In the genomic region with DNA sequence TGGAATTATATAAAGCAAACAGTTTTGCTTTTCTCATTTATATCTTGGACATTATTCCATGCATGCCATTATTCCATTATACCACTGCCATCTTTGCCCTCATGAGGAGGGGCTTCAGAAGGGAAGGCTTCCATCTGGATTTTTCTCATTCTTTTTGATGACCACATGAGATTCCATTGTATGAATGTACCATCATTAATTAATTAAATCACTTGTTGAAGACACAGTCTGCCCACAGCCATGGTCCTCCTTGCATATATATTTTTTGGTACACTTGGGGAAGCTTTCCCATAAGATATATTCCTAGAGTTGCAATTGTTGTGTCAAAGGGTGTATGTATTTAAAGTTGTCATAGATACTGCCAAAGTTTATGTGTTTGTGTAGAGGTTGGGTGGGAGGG, we compare ENCODE assay signal across 21 cellular contexts. TPM values are rescaled to one million over a fixed set of nuclear protein-coding genes. Genes with fewer than 3 reads are reported as not detected.
A peak's percentile ranks its signal among the peaks of the same experiment; 100 is the strongest.
DNase-seq lines count a peak whose midpoint lies in the region; TF ChIP-seq lines count a peak whose summit lies in the region.
"Had no signal": no experiment of that assay in that cellular context is flagged by ENCODE, and none has a peak within 500 bp of the region (broad histone marks: within the 10 kb centered on the region; RNA-seq: fewer than 3 reads in every experiment).

No MANE protein-coding gene starts in this region.

- H3K9ac ChIP-seq in Karpas-422 (ENCODE audit: low read length) = no peak overlapping the region
- H3K9ac ChIP-seq: BLaER1 treated with 17β-estradiol and CSF1 and Interleukin-3, amounts not matched to agents 10 nM and 100 nM had no signal

- TF ChIP-seq EP300 in sigmoid colon (IDR thresholded peaks at IDR 0.05) = no peak

- DNase-seq in EH (ENCODE audit: low read depth) (peak; percentile 73), Karpas-422 (peak; percentile 1), chondrocyte (ENCODE audit: low spot score) (no peak), sigmoid colon (no peak), globus pallidus (ENCODE audit: low spot score) (no peak), T-helper 1 cell (no peak), activated gamma-delta T cell treated with Interleukin-2 at 50 U/mL for 16 hours (no peak), coronary artery (ENCODE audit: low spot score) (no peak)
- DNase-seq: AML-193; CD4-positive, alpha-beta T cell; HCEC 1CT; MM.1S; NCI-H2029; NCI-H446; NCI-H526; Right ventricle myocardium superior; RPMI8226 had no signal

- no peaks in the 10 kb centered on the region for H4K20me1 ChIP-seq in Karpas-422 (ENCODE audit: insufficient read depth, low read depth, low read length)
- H4K20me1 ChIP-seq: BLaER1 treated with 17β-estradiol and CSF1 and Interleukin-3, amounts not matched to agents 10 nM and 100 nM had no signal

- no peak for TF ChIP-seq POLR2A in sigmoid colon (IDR thresholded peaks at IDR 0.05)

- H3K27me3 ChIP-seq in Karpas-422 (ENCODE audit: low read length) = no peaks in the 10 kb centered on the region
- H3K27me3 ChIP-seq in sigmoid colon = no peaks in the 10 kb centered on the region
- H3K27me3 ChIP-seq: BLaER1 treated with 17β-estradiol and CSF1 and Interleukin-3, amounts not matched to agents 10 nM and 100 nM; SJSA1 had no signal

- no peaks in the 10 kb centered on the region for H3K9me2 ChIP-seq in Karpas-422 (replicated peaks; ENCODE audit: insufficient read depth, low read length)

- TF ChIP-seq CTCF in chondrocyte (IDR thresholded peaks at IDR 0.05) (no peak), sigmoid colon (IDR thresholded peaks at IDR 0.05) (no peak), coronary artery (IDR thresholded peaks at IDR 0.05) (no peak)

- no peaks in the 10 kb centered on the region for H3K9me3 ChIP-seq in Karpas-422 (ENCODE audit: low read length)
- no peaks in the 10 kb centered on the region for H3K9me3 ChIP-seq in sigmoid colon
- H3K9me3 ChIP-seq: BLaER1 treated with 17β-estradiol and CSF1 and Interleukin-3, amounts not matched to agents 10 nM and 100 nM; SJSA1 had no signal

- intact Hi-C loops in sigmoid colon (cut with DNase I) = loop anchor here (10.0 kb wide), 1 partner anchor 499 kb away; the partner anchor contains the start of gene MPP2

- H3K36me3 Mint-ChIP-seq in chondrocyte (ENCODE audit: low read depth) = peaks cover 5% of the 10 kb centered on the region

- no peak overlapping the region for H3K4me3 Mint-ChIP-seq in chondrocyte (ENCODE audit: unreplicated experiment)
- H3K4me3 Mint-ChIP-seq: CD4-positive, alpha-beta T cell had no signal

- no peak overlapping the region for H3K4me2 ChIP-seq in Karpas-422 (ENCODE audit: low read depth, low read length, poor library complexity, severe bottlenecking)
- H3K4me2 ChIP-seq: BLaER1 treated with 17β-estradiol and CSF1 and Interleukin-3, amounts not matched to agents 10 nM and 100 nM had no signal

- no peaks in the 10 kb centered on the region for H3K9me3 Mint-ChIP-seq in chondrocyte (ENCODE audit: low read depth)
- H3K9me3 Mint-ChIP-seq: CD4-positive, alpha-beta T cell had no signal

- no peaks in the 10 kb centered on the region for H3K36me3 ChIP-seq in Karpas-422 (ENCODE audit: insufficient read depth, low read length)
- no peaks in the 10 kb centered on the region for H3K36me3 ChIP-seq in sigmoid colon
- H3K36me3 ChIP-seq: BLaER1 treated with 17β-estradiol and CSF1 and Interleukin-3, amounts not matched to agents 10 nM and 100 nM had no signal

- no peak overlapping the region for H3K27ac ChIP-seq in Karpas-422 (ENCODE audit: low read length)
- H3K27ac ChIP-seq in sigmoid colon = peak overlapping the region in 3 of 4 donors; percentile 64 to 81 (median 75)
- H3K27ac ChIP-seq in coronary artery = no peak overlapping the region
- H3K27ac ChIP-seq: BLaER1 treated with 17β-estradiol and CSF1 and Interleukin-3, amounts not matched to agents 10 nM and 100 nM had no signal

- no peaks in the 10 kb centered on the region for H3K27me3 Mint-ChIP-seq in chondrocyte (ENCODE audit: low read depth)

- H3K4me1 ChIP-seq in Karpas-422 (ENCODE audit: low read length) = no peaks in the 10 kb centered on the region
- H3K4me1 ChIP-seq in sigmoid colon = peaks cover 0 to 54% (median 45%) of the 10 kb centered on the region in 4 donors

- H3K4me1 Mint-ChIP-seq in chondrocyte (ENCODE audit: low read depth) = peaks cover 66% of the 10 kb centered on the region

- H3K27ac Mint-ChIP-seq in chondrocyte (ENCODE audit: unreplicated experiment) = peak overlapping the region; percentile 76
- H3K27ac Mint-ChIP-seq: CD4-positive, alpha-beta T cell had no signal

- H2AFZ ChIP-seq in Karpas-422 (ENCODE audit: low read length) = no peak overlapping the region

- no peaks in the 10 kb centered on the region for H3K79me2 ChIP-seq in Karpas-422 (ENCODE audit: low read length)

- H3K4me3 ChIP-seq in Karpas-422 (ENCODE audit: low read length) = no peak overlapping the region
- H3K4me3 ChIP-seq in sigmoid colon = no peak overlapping the region
- no peak overlapping the region for H3K4me3 ChIP-seq in coronary artery
- H3K4me3 ChIP-seq: BLaER1 treated with 17β-estradiol and CSF1 and Interleukin-3, amounts not matched to agents 10 nM and 100 nM; GM12878; K562; SJSA1 had no signal

RNA-seq across cellular contexts. Expression of gene ARL4D, which starts 7.1 kb away (rescaled TPM):
- total RNA-seq in Karpas-422 (2014; rRNA removed; shearing (Covaris generic); ENCODE audit: low replicate concordance) = not detected in 2 replicates
- total RNA-seq in chondrocyte (33.8 to 38.0 TPM (median 37.5 TPM) in 3 replicates), sigmoid colon (10 to 100 TPM; 18.6 to 52.1 (median 31.4) TPM)
- polyA plus RNA-seq in sigmoid colon = 1 to 10 TPM; 1.4 to 8.9 (median 4.8) TPM

Comparison
In these comparisons a context has a peak if more than half of its experiments do, and no peak if none do; other contexts are left out.
1. DNase-seq: peak in EH (single experiment) and Karpas-422 (single experiment); none in chondrocyte (single experiment), sigmoid colon (single experiment), globus pallidus (single experiment), T-helper 1 cell (0 of 5), activated gamma-delta T cell treated with Interleukin-2 at 50 U/mL for 16 hours (single experiment) and coronary artery (single experiment).
2. H3K27ac ChIP-seq: peak in sigmoid colon (3 of 4); none in Karpas-422 (single experiment) and coronary artery (0 of 2).
3. RNA of gene ARL4D, which starts 7.1 kb away (total RNA-seq): 33.8 to 38.0 TPM in chondrocyte and 18.6 to 52.1 TPM in sigmoid colon; not detected in Karpas-422; every median in the first group is over 10 times any median in the second.